Comparison of ENCODE assay signal across 17 cellular contexts in genomic region chr2:132497591-132497990, GRCh38.
"Had no signal": no experiment of that assay in that cellular context is flagged by ENCODE, and none has a peak within 500 bp of the region (broad histone marks: within the 10 kb centered on the region; RNA-seq: fewer than 3 reads in every experiment).

No MANE protein-coding gene starts in this region.

- H3K27ac ChIP-seq: coronary artery, esophagus muscularis mucosa, gastrocnemius medialis, heart right ventricle, left ventricle myocardium inferior, tibial artery had no signal

- H3K4me1 ChIP-seq: esophagus muscularis mucosa, gastrocnemius medialis, heart right ventricle, left ventricle myocardium inferior, tibial artery had no signal

- H3K27me3 ChIP-seq: esophagus muscularis mucosa, gastrocnemius medialis, tibial artery had no signal

- ATAC-seq: gastrocnemius medialis; heart right ventricle; natural killer cell; stimulated activated naive B cell treated with anti-CD40 and anti-IgM and Interleukin-4, amounts not matched to agents 10 μg/mL and 1 μg/mL and 100 μg/mL, for 72 hours; T-cell had no signal

- DNase-seq: activated CD4-positive, alpha-beta T cell treated with anti-CD3 and anti-CD28 coated beads for 1 hour; activated CD4-positive, alpha-beta T cell treated with anti-CD3 and anti-CD28 coated beads, Interleukin-2, amount 50 U/mL, for 4 hours; activated naive CD4-positive, alpha-beta T cell treated with anti-CD3 and anti-CD28 coated beads, Interleukin-2, amount 10 ng/mL, durations not matched to agents 7 days and 5 days; amniotic stem cell; central memory CD4-positive, alpha-beta T cell; gastrocnemius medialis; heart right ventricle; left ventricle myocardium inferior; mesendoderm; natural killer cell; stimulated activated CD4-positive, alpha-beta T cell treated with anti-CD3 and anti-CD28 coated beads, Interleukin-2, amount 100 ng/mL, for 48 hours; stimulated activated naive B cell treated with anti-CD40 and anti-IgM and Interleukin-4, amounts not matched to agents 10 μg/mL and 1 μg/mL and 100 μg/mL, for 72 hours; T-cell; T-helper 9 cell; tibial artery had no signal

- H3K36me3 ChIP-seq: esophagus muscularis mucosa, gastrocnemius medialis, heart right ventricle, left ventricle myocardium inferior, tibial artery had no signal

- H3K4me3 ChIP-seq: coronary artery, esophagus muscularis mucosa, gastrocnemius medialis, heart right ventricle, left ventricle myocardium inferior, tibial artery had no signal

- H3K9me3 ChIP-seq: gastrocnemius medialis had no signal
